Comparison of ENCODE assay signal across 1 cellular context in the genomic region with DNA sequence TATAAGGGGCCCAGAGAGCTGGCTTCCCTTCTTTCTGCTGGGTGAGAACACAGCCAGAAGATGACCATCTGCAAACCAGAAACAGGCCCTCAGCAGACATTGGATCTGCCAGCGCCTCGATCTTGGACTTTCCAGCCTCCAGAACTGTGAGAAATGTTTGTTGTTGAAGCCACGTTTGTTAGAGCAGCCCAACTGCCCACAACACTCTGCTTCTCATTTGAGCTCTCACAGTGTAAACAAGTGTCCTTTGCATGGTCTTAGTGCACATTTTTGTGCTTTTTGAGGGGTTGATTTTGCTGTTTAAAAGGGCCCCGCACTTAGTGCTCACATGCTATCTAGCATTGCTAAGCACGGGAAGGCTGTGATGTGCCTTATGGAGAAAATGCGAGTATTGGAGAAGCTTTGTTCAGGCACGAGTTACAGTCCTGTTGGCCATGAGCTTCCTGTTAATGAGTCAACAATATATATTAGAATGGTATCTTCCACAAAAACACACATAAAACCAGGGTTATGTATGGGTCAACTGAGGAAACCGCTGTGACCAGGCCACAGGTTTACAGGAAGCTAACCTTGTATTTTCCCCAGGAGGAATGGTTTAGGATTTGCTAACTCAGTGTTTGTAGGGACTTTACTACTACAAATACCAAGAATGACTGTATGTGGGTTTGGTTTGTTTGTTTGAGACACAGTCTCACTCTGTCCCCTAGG.
TF ChIP-seq lines count a peak whose summit lies in the region.

No MANE protein-coding gene starts in this region.

TF ChIP-seq in HEK293, 187 proteins besides CTCF, POLR2A, EP300 and RAD21 (continued from another document):
- TF ChIP-seq, protein P1, sequence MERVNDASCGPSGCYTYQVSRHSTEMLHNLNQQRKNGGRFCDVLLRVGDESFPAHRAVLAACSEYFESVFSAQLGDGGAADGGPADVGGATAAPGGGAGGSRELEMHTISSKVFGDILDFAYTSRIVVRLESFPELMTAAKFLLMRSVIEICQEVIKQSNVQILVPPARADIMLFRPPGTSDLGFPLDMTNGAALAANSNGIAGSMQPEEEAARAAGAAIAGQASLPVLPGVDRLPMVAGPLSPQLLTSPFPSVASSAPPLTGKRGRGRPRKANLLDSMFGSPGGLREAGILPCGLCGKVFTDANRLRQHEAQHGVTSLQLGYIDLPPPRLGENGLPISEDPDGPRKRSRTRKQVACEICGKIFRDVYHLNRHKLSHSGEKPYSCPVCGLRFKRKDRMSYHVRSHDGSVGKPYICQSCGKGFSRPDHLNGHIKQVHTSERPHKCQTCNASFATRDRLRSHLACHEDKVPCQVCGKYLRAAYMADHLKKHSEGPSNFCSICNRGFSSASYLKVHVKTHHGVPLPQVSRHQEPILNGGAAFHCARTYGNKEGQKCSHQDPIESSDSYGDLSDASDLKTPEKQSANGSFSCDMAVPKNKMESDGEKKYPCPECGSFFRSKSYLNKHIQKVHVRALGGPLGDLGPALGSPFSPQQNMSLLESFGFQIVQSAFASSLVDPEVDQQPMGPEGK (tag by site-specific recombination; IDR thresholded peaks at IDR 0.05): no peak
- no peak for TF ChIP-seq BCL11B (tag by site-specific recombination; IDR thresholded peaks at IDR 0.05; ENCODE audit: low read depth)
- TF ChIP-seq ZNF837 (tag by site-specific recombination; IDR thresholded peaks at IDR 0.05): no peak
- no peak for TF ChIP-seq ZNF776 (tag by site-specific recombination; IDR thresholded peaks at IDR 0.05; ENCODE audit: borderline replicate concordance)
- no peak for TF ChIP-seq SP3 (tag by site-specific recombination; IDR thresholded peaks at IDR 0.05)
- TF ChIP-seq, protein P2, sequence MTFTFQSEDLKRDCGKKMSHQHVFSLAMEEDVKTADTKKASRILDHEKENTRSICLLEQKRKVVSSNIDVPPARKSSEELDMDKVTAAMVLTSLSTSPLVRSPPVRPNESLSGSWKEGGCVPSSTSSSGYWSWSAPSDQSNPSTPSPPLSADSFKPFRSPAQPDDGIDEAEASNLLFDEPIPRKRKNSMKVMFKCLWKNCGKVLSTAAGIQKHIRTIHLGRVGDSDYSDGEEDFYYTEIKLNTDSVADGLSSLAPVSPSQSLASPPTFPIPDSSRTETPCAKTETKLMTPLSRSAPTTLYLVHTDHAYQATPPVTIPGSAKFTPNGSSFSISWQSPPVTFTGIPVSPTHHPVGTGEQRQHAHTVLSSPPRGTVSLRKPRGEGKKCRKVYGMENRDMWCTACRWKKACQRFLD (tag by site-specific recombination; IDR thresholded peaks at IDR 0.05): no peak
